In the genomic region with DNA sequence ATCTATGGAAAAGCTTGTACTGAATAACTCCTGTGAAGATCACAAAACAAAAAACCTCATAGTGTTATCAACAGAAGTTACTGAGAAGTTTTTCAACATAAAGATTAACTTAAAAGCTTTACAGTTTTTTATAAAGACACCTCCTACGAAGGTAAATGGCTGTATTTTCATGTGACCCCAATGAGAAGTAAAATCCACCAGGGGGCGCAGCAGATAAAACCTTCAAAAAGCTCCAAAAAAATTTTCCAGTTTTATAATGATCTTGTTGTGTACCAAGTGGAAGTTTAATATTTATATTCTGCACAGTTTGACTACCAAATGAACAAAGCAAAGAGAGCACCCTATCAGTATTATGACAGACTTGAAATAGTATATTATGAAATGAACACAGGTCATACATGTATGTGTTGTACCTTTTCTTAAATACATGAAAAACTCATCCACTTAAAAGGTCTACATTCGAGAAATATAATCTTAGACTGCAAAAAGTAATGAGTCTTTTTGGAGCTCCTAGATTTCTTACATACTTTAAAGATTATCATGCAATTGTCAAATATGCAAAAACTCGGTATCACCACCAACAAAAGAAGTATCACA, we compare ENCODE assay signal across 8 cellular contexts.
A peak's percentile ranks its signal among the peaks of the same experiment; 100 is the strongest.
DNase-seq lines count a peak whose midpoint lies in the region; ATAC-seq lines count a peak whose summit lies in the region.

No MANE protein-coding gene starts in this region.

- no peak for ATAC-seq in HG02981 (IDR thresholded peaks at IDR 0.05; ENCODE audit: unreplicated experiment)
- no peak for ATAC-seq in GM21786 (IDR thresholded peaks at IDR 0.05; ENCODE audit: unreplicated experiment)
- no peak for ATAC-seq in GM19023 (IDR thresholded peaks at IDR 0.05; ENCODE audit: unreplicated experiment)

- DNase-seq in GM03348 (ENCODE audit: low spot score) (peak; percentile 33), NCI-H1105 (lab: John Stamatoyannopoulos, UW) (peak; percentile 8), glomerular visceral epithelial cell (ENCODE audit: extremely low spot score) (peak; percentile 31)
- peak; percentile 72 for DNase-seq in activated effector memory CD4-positive, alpha-beta T cell treated with anti-CD3 and anti-CD28 coated beads, Interleukin-2, amount 50 U/mL, for 16 hours
- DNase-seq in stimulated activated CD4-positive, alpha-beta T cell treated with anti-CD3 and anti-CD28 coated beads, Interleukin-4, amount 100 ng/mL, for 1 hour = peak; percentile 8

Comparison
In these comparisons a context has a peak if more than half of its experiments do, and no peak if none do; other contexts are left out.
1. DNase-seq: peak in every context shown above with its lines; median percentile 72 in activated effector memory CD4-positive, alpha-beta T cell treated with anti-CD3 and anti-CD28 coated beads, Interleukin-2, amount 50 U/mL, for 16 hours; 33 in GM03348; 31 in glomerular visceral epithelial cell; 8 in NCI-H1105; 8 in stimulated activated CD4-positive, alpha-beta T cell treated with anti-CD3 and anti-CD28 coated beads, Interleukin-4, amount 100 ng/mL, for 1 hour.